Comparison of ENCODE assay signal across 8 cellular contexts in the genomic region with DNA sequence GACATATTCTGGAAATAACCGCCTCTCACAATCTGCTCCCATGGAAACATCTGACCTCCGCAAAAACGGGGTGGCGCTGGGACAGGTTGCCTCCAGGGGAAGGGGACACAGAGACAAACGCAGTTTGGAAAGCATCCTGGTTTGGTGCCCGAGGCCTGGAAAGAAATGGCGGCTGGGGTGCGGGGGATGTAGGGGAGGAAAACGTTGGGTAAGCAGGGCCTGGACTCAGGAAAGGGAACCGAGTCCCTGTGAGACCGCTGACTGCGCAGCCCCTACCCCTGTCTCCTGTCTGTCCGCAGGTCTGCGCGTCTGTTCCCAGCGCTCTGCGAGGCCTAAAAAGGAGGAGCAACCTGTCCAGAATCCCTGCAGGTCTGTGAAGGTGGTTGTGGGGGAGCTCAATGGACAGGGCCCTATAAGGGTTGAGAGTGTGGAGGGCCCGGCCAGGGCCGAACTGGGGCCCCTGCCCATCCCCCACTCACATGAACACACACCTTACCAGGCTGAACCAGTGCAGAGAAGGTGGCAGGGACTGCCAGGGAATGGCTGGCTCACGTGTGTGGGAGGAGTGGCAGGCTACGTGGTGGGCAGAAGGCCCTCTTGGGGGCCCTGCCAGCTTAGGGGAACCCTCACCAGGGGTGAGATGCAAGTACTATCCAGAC. TPM values are rescaled to one million over a fixed set of nuclear protein-coding genes. Genes with fewer than 3 reads are reported as not detected.
DNase-seq lines count a peak whose midpoint lies in the region; ATAC-seq and TF ChIP-seq lines count a peak whose summit lies in the region.

No MANE protein-coding gene starts in this region.

- H3K4me3 Mint-ChIP-seq in effector memory CD8-positive, alpha-beta T cell: peak overlapping the region; percentile 78
- peak overlapping the region; percentile 78 to 93 (median 84) for H3K4me3 Mint-ChIP-seq in naive thymus-derived CD8-positive, alpha-beta T cell

- no peaks in the 10 kb centered on the region for H3K9me2 ChIP-seq in OCI-LY1 (ENCODE audit: low read depth, low read length)

- H3K27me3 ChIP-seq in OCI-LY1 (ENCODE audit: insufficient read depth, low read length): no peaks in the 10 kb centered on the region

- no peaks in the 10 kb centered on the region for H3K9me3 Mint-ChIP-seq in effector memory CD8-positive, alpha-beta T cell
- H3K9me3 Mint-ChIP-seq in naive thymus-derived CD8-positive, alpha-beta T cell: peaks cover 0 to 4% (median 0%) of the 10 kb centered on the region in 9 donors

- DNase-seq in effector memory CD8-positive, alpha-beta T cell: no peak
- peak in 1 of 10 donors; percentile 15 for DNase-seq in naive thymus-derived CD8-positive, alpha-beta T cell
- DNase-seq in SK-N-DZ (ENCODE audit: low spot score) (no peak), NCI-H1105 (lab: John Stamatoyannopoulos, UW) (no peak)

- H3K9me3 ChIP-seq in OCI-LY1 (ENCODE audit: low read length): no peaks in the 10 kb centered on the region

- H4K20me1 ChIP-seq in OCI-LY1 (ENCODE audit: insufficient read depth, low read length): no peaks in the 10 kb centered on the region

- H3K79me2 ChIP-seq in OCI-LY1 (ENCODE audit: insufficient read depth, low read length): no peaks in the 10 kb centered on the region

- no peak overlapping the region for H3K4me2 ChIP-seq in OCI-LY1 (ENCODE audit: low read length)

- no peaks in the 10 kb centered on the region for H3K27me3 Mint-ChIP-seq in effector memory CD8-positive, alpha-beta T cell
- no peaks in the 10 kb centered on the region for H3K27me3 Mint-ChIP-seq in naive thymus-derived CD8-positive, alpha-beta T cell

- POLR2A ChIA-PET in naive thymus-derived CD8-positive, alpha-beta T cell (lab: Charles Lee): interaction anchor here (1.3 kb wide), 1 partner anchor 78 kb away, joined by 5 read pairs; the partner anchor contains the start of gene MORF4L2

- H3K9ac ChIP-seq in OCI-LY1 (ENCODE audit: low read length): no peak overlapping the region

- no peaks in the 10 kb centered on the region for H3K4me1 ChIP-seq in OCI-LY1 (ENCODE audit: insufficient read depth, low read length, severe bottlenecking)

- H3K4me1 Mint-ChIP-seq in effector memory CD8-positive, alpha-beta T cell (ENCODE audit: low read depth in 2 of 2): peaks cover 4 to 6% of the 10 kb centered on the region in 2 donors
- peaks cover 7 to 15% (median 9%) of the 10 kb centered on the region in 4 donors for H3K4me1 Mint-ChIP-seq in naive thymus-derived CD8-positive, alpha-beta T cell

- peak overlapping the region; percentile 25 for H3K4me3 ChIP-seq in OCI-LY1 (ENCODE audit: low read depth, low read length, poor library complexity, severe bottlenecking)

- H2AFZ ChIP-seq in OCI-LY1 (ENCODE audit: low read length): no peak overlapping the region

- no peak for TF ChIP-seq CTCF in C4-2B (conservative IDR thresholded peaks at IDR 0.05)
- no peak for TF ChIP-seq CTCF in OCI-LY1 (IDR thresholded peaks at IDR 0.05; ENCODE audit: low read length)

- H3F3A ChIP-seq in OCI-LY1 (ENCODE audit: insufficient read depth, low read length): no peaks in the 10 kb centered on the region

- peaks cover 17% of the 10 kb centered on the region for H3K36me3 Mint-ChIP-seq in effector memory CD8-positive, alpha-beta T cell (ENCODE audit: insufficient read depth)
- H3K36me3 Mint-ChIP-seq in naive thymus-derived CD8-positive, alpha-beta T cell: peaks cover 0 to 2% (median 0%) of the 10 kb centered on the region in 3 donors

- peak; percentile 29 for ATAC-seq in GM21381 (IDR thresholded peaks at IDR 0.05; ENCODE audit: unreplicated experiment)
- ATAC-seq in effector memory CD8-positive, alpha-beta T cell (replicated peaks): no peak
- peak in 1 of 2 donors; percentile 6 for ATAC-seq in naive thymus-derived CD8-positive, alpha-beta T cell
- no peak for ATAC-seq in GM21825 (IDR thresholded peaks at IDR 0.05; ENCODE audit: unreplicated experiment)

- H3K27ac Mint-ChIP-seq in effector memory CD8-positive, alpha-beta T cell: peak overlapping the region; percentile 89 to 92
- H3K27ac Mint-ChIP-seq in naive thymus-derived CD8-positive, alpha-beta T cell: peak overlapping the region in 9 of 10 donors; percentile 84 to 95 (median 92)

- no peaks in the 10 kb centered on the region for H3K36me3 ChIP-seq in OCI-LY1 (ENCODE audit: insufficient read depth, low read length)

- H3K27ac ChIP-seq in C4-2B: peak overlapping the region; percentile 68
- no peak overlapping the region for H3K27ac ChIP-seq in OCI-LY1 (ENCODE audit: low read depth, low read length, poor library complexity, severe bottlenecking)

RNA-seq across cellular contexts. Expression of gene TCEAL3, which starts 0.7 kb away (rescaled TPM):
- total RNA-seq in naive thymus-derived CD8-positive, alpha-beta T cell: 1 to 10 TPM; 9.1 TPM
- polyA plus RNA-seq in naive thymus-derived CD8-positive, alpha-beta T cell: 10 to 100 TPM in 2 of 3 donors, 1 to 10 TPM in 1; 7.4 to 11.9 (median 10.2) TPM
- polyA plus RNA-seq in SK-N-DZ (2014; cell fraction: cytosol; rRNA removed): 5.5 and 10.6 TPM in 2 replicates
- polyA plus RNA-seq in SK-N-DZ (2014; cell fraction: nucleus; rRNA removed): 1.2 and 5.8 TPM in 2 replicates

RNA-seq across cellular contexts. Expression of gene TCEAL1, which starts 20.3 kb away (rescaled TPM):
- 10 to 100 TPM; 18.8 to 19.3 TPM for total RNA-seq in naive thymus-derived CD8-positive, alpha-beta T cell
- 10 to 100 TPM; 19.1 to 29.4 (median 28.4) TPM for polyA plus RNA-seq in naive thymus-derived CD8-positive, alpha-beta T cell
- 48.9 and 57.5 TPM in 2 replicates for polyA plus RNA-seq in SK-N-DZ (2014; cell fraction: cytosol; rRNA removed)
- 60.0 and 69.5 TPM in 2 replicates for polyA plus RNA-seq in SK-N-DZ (2014; cell fraction: nucleus; rRNA removed)

RNA-seq across cellular contexts. Expression of gene TCEAL4, which starts 23.1 kb away (rescaled TPM):
- total RNA-seq in naive thymus-derived CD8-positive, alpha-beta T cell: 10 to 100 TPM; 15.9 to 17.2 TPM
- 10 to 100 TPM; 16.5 to 28.0 (median 20.8) TPM for polyA plus RNA-seq in naive thymus-derived CD8-positive, alpha-beta T cell
- 35.8 and 46.2 TPM in 2 replicates for polyA plus RNA-seq in SK-N-DZ (2014; cell fraction: cytosol; rRNA removed)
- 20.5 and 22.0 TPM in 2 replicates for polyA plus RNA-seq in SK-N-DZ (2014; cell fraction: nucleus; rRNA removed)
